ENCODE assay signal across 10 cellular contexts in the genomic region with DNA sequence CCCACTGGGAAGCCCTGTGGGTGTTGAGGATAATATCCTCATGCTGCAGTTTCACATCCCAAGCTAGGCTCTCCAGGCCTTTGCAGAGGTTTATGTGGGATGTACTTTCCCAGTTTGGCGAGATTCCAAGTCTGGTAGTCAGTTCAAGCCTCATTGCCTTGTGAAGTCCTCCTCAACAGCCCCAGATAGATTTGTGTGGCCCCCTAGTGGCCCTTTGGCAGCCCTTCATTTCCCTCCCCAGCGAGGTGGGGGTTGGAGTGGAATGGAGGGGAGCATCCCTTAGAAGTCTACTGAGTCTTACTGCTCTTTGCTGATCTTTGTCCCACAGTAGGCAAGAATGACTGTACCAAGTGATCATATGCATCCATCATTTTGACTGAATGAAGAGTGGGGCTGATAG.
DNase-seq lines count a peak whose midpoint lies in the region; ATAC-seq and TF ChIP-seq lines count a peak whose summit lies in the region.
"Had no signal": no experiment of that assay in that cellular context is flagged by ENCODE, and none has a peak within 500 bp of the region (broad histone marks: within the 10 kb centered on the region; RNA-seq: fewer than 3 reads in every experiment).

No MANE protein-coding gene starts in this region.

- DNase-seq in GM06990 (ENCODE audit: extremely low read depth, insufficient read length) (no peak), NCI-H345 (lab: John Stamatoyannopoulos, UW) (peak; percentile 79), cerebellar cortex (ENCODE audit: low spot score) (peak; percentile 24), medulla oblongata (ENCODE audit: extremely low spot score) (peak; percentile 86)
- DNase-seq in stimulated activated CD4-positive, alpha-beta T cell treated with anti-CD3 and anti-CD28 coated beads, Interleukin-4, amount 100 ng/mL, for 1 hour: no peak
- DNase-seq in stimulated activated effector memory CD8-positive, alpha-beta T cell treated with anti-CD3 and anti-CD28 coated beads, Interleukin-12 subunit alpha, Interleukin-12 subunit beta, amount 100 ng/mL, for 72 hours (ENCODE audit: low spot score in 2 of 2): no peak
- no peak for DNase-seq in activated CD8-positive, alpha-beta T cell treated with anti-CD3 and anti-CD28 coated beads, Interleukin-2, amount 10 ng/mL, durations not matched to agents 7 days and 5 days

- H3K27me3 Mint-ChIP-seq in activated CD8-positive, alpha-beta T cell treated with anti-CD3 and anti-CD28 coated beads, Interleukin-2, amount 10 ng/mL, durations not matched to agents 7 days and 5 days (ENCODE audit: low read depth): no peaks in the 10 kb centered on the region

- no peaks in the 10 kb centered on the region for H3K27me3 ChIP-seq in GM06990 (replicated peaks; ENCODE audit: control insufficient read depth, insufficient read depth, low read length)

- no peak overlapping the region for H3K27ac Mint-ChIP-seq in stimulated activated effector memory CD8-positive, alpha-beta T cell treated with anti-CD3 and anti-CD28 coated beads, Interleukin-12 subunit alpha, Interleukin-12 subunit beta, amount 100 ng/mL, for 72 hours
- no peak overlapping the region for H3K27ac Mint-ChIP-seq in activated CD8-positive, alpha-beta T cell treated with anti-CD3 and anti-CD28 coated beads, Interleukin-2, amount 10 ng/mL, durations not matched to agents 7 days and 5 days
- H3K27ac Mint-ChIP-seq: T-helper 1 cell treated with Interleukin-12 subunit alpha and Interleukin-12 subunit beta and Interleukin-4 antibody, amounts not matched to agents 30 μg/mL and 1 μg/mL, for 36 hours had no signal

- peak; percentile 21 for TF ChIP-seq CTCF in GM06990 (IDR thresholded peaks at IDR 0.05; ENCODE audit: insufficient read depth, low read length, poor library complexity, severe bottlenecking)

- peaks cover 21% of the 10 kb centered on the region for H3K9me3 Mint-ChIP-seq in stimulated activated effector memory CD8-positive, alpha-beta T cell treated with anti-CD3 and anti-CD28 coated beads, Interleukin-12 subunit alpha, Interleukin-12 subunit beta, amount 100 ng/mL, for 72 hours
- H3K9me3 Mint-ChIP-seq in activated CD8-positive, alpha-beta T cell treated with anti-CD3 and anti-CD28 coated beads, Interleukin-2, amount 10 ng/mL, durations not matched to agents 7 days and 5 days (ENCODE audit: insufficient read depth): no peaks in the 10 kb centered on the region

- H3K4me3 Mint-ChIP-seq in stimulated activated effector memory CD8-positive, alpha-beta T cell treated with anti-CD3 and anti-CD28 coated beads, Interleukin-12 subunit alpha, Interleukin-12 subunit beta, amount 100 ng/mL, for 72 hours: no peak overlapping the region
- no peak overlapping the region for H3K4me3 Mint-ChIP-seq in activated CD8-positive, alpha-beta T cell treated with anti-CD3 and anti-CD28 coated beads, Interleukin-2, amount 10 ng/mL, durations not matched to agents 7 days and 5 days
- H3K4me3 Mint-ChIP-seq: T-helper 1 cell treated with Interleukin-12 subunit alpha and Interleukin-12 subunit beta and Interleukin-4 antibody, amounts not matched to agents 30 μg/mL and 1 μg/mL, for 36 hours had no signal

- H3K36me3 ChIP-seq in GM06990 (ENCODE audit: control insufficient read depth, insufficient read depth, low read length): no peaks in the 10 kb centered on the region

- POLR2A ChIA-PET in activated CD8-positive, alpha-beta T cell treated with anti-CD3 and anti-CD28 coated beads, Interleukin-2, amount 10 ng/mL, durations not matched to agents 7 days and 5 days (lab: Charles Lee): no interaction called here

- H3K4me3 ChIP-seq in GM06990 (replicated peaks; ENCODE audit: low read depth, low read length): no peak overlapping the region
- H3K4me3 ChIP-seq: skin epidermis had no signal

- no peaks in the 10 kb centered on the region for H3K4me1 Mint-ChIP-seq in stimulated activated effector memory CD8-positive, alpha-beta T cell treated with anti-CD3 and anti-CD28 coated beads, Interleukin-12 subunit alpha, Interleukin-12 subunit beta, amount 100 ng/mL, for 72 hours
- no peaks in the 10 kb centered on the region for H3K4me1 Mint-ChIP-seq in activated CD8-positive, alpha-beta T cell treated with anti-CD3 and anti-CD28 coated beads, Interleukin-2, amount 10 ng/mL, durations not matched to agents 7 days and 5 days (ENCODE audit: low read depth)

- no peak for ATAC-seq in stimulated activated effector memory CD8-positive, alpha-beta T cell treated with anti-CD3 and anti-CD28 coated beads, Interleukin-12 subunit alpha, Interleukin-12 subunit beta, amount 100 ng/mL, for 72 hours
- ATAC-seq in activated CD8-positive, alpha-beta T cell treated with anti-CD3 and anti-CD28 coated beads, Interleukin-2, amount 10 ng/mL, durations not matched to agents 7 days and 5 days: no peak
- ATAC-seq in HG03457 (IDR thresholded peaks at IDR 0.05; ENCODE audit: unreplicated experiment): no peak

- CTCF ChIA-PET in activated CD8-positive, alpha-beta T cell treated with anti-CD3 and anti-CD28 coated beads, Interleukin-2, amount 10 ng/mL, durations not matched to agents 7 days and 5 days (lab: Charles Lee): no interaction called here

- no peaks in the 10 kb centered on the region for H3K36me3 Mint-ChIP-seq in stimulated activated effector memory CD8-positive, alpha-beta T cell treated with anti-CD3 and anti-CD28 coated beads, Interleukin-12 subunit alpha, Interleukin-12 subunit beta, amount 100 ng/mL, for 72 hours
- no peaks in the 10 kb centered on the region for H3K36me3 Mint-ChIP-seq in activated CD8-positive, alpha-beta T cell treated with anti-CD3 and anti-CD28 coated beads, Interleukin-2, amount 10 ng/mL, durations not matched to agents 7 days and 5 days (ENCODE audit: low read depth)

Comparison
In these comparisons a context has a peak if more than half of its experiments do, and no peak if none do; other contexts are left out.
1. DNase-seq: peak in NCI-H345 (single experiment), cerebellar cortex (single experiment) and medulla oblongata (single experiment); none in GM06990 (single experiment), stimulated activated CD4-positive, alpha-beta T cell treated with anti-CD3 and anti-CD28 coated beads, Interleukin-4, amount 100 ng/mL, for 1 hour (single experiment), stimulated activated effector memory CD8-positive, alpha-beta T cell treated with anti-CD3 and anti-CD28 coated beads, Interleukin-12 subunit alpha, Interleukin-12 subunit beta, amount 100 ng/mL, for 72 hours (0 of 2) and activated CD8-positive, alpha-beta T cell treated with anti-CD3 and anti-CD28 coated beads, Interleukin-2, amount 10 ng/mL, durations not matched to agents 7 days and 5 days (single experiment).